Comparison of ENCODE assay signal across 8 cellular contexts in the genomic region with DNA sequence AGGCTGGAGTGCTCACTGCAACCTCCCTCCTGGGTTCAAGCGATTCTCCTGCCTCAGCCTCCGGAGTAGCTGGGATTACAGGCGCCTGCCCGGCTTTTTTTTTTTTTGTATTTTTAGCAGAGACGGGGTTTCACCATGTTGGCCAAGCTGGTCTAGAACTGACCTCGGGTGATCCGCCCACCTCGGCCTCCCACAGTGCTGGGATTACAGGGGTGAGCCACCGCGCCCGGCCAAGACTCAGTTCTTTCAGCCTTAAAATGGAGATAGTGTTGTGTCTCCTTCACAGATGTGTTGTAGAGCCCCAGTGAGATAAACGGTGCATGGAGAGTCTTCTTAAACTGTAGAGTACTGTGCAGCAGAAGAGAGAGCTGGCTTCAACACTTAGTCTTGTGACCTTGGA. TPM values are rescaled to one million over a fixed set of nuclear protein-coding genes. Genes with fewer than 3 reads are reported as not detected.
DNase-seq lines count a peak whose midpoint lies in the region; ATAC-seq and TF ChIP-seq lines count a peak whose summit lies in the region.
"Not testable (repeated sequence)": the region's sequence is repeated elsewhere in the genome, so short reads cannot be mapped to it uniquely, and the experiment has no call there.

No MANE protein-coding gene starts in this region.

- TF ChIP-seq CTCF in MM.1S (IDR thresholded peaks at IDR 0.05; ENCODE audit: low read length); brain microvascular endothelial cell (IDR thresholded peaks at IDR 0.05; ENCODE audit: low read depth, low read length, missing control alignments); fibroblast of pulmonary artery (IDR thresholded peaks at IDR 0.05; ENCODE audit: low read length, missing control alignments); psoas muscle (IDR thresholded peaks at IDR 0.05); uterus (IDR thresholded peaks at IDR 0.05): not testable (repeated sequence)

- DNase-seq in MM.1S; activated CD4-positive, alpha-beta T cell treated with anti-CD3 and anti-CD28 coated beads, Interleukin-2, amount 10 ng/mL, durations not matched to agents 7 days and 5 days; brain microvascular endothelial cell; fibroblast of pulmonary artery (ENCODE audit: low read depth); memory B cell (ENCODE audit: low spot score in 2 of 2); psoas muscle; uterus: not testable (repeated sequence)

- H3K27me3 Mint-ChIP-seq in activated CD4-positive, alpha-beta T cell treated with anti-CD3 and anti-CD28 coated beads, Interleukin-2, amount 10 ng/mL, durations not matched to agents 7 days and 5 days; memory B cell: not testable (repeated sequence)

- POLR2A ChIA-PET in activated CD4-positive, alpha-beta T cell treated with anti-CD3 and anti-CD28 coated beads, Interleukin-2, amount 10 ng/mL, durations not matched to agents 7 days and 5 days (lab: Charles Lee) = not testable (repeated sequence)

- not testable (repeated sequence) for H3K9me3 Mint-ChIP-seq in activated CD4-positive, alpha-beta T cell treated with anti-CD3 and anti-CD28 coated beads, Interleukin-2, amount 10 ng/mL, durations not matched to agents 7 days and 5 days; memory B cell

- intact Hi-C loops in psoas muscle (cut with DNase I); uterus (cut with DNase I; ENCODE audit: low total_unique reads): not testable (repeated sequence)

- H2AFZ ChIP-seq in MM.1S (ENCODE audit: low read length) = not testable (repeated sequence)

- H3K36me3 ChIP-seq in ES-I3 (ENCODE audit: insufficient read depth, low read length); MM.1S (replicated peaks; ENCODE audit: insufficient read depth, low read length); brain microvascular endothelial cell (replicated peaks); uterus: not testable (repeated sequence)
- peaks cover 4 to 20% of the 10 kb centered on the region in 2 donors for H3K36me3 ChIP-seq in psoas muscle (ENCODE audit: insufficient read depth in 1 of 2, low read depth in 1 of 2)

- H3K27me3 ChIP-seq in MM.1S (replicated peaks; ENCODE audit: insufficient read depth, low read length); brain microvascular endothelial cell (replicated peaks); psoas muscle (ENCODE audit: insufficient read depth in 3 of 3, low read length in 2 of 3); uterus: not testable (repeated sequence)

- CTCF ChIA-PET in activated CD4-positive, alpha-beta T cell treated with anti-CD3 and anti-CD28 coated beads, Interleukin-2, amount 10 ng/mL, durations not matched to agents 7 days and 5 days (lab: Charles Lee) = interaction anchor here (0.9 to 1.3 kb wide), 3 partner anchors 9 to 223 kb away, joined by 3 to 4 read pairs (median 3); no protein-coding TSS in a partner anchor

- not testable (repeated sequence) for ATAC-seq in memory B cell (ENCODE audit: low read depth); psoas muscle

- peak overlapping the region; percentile 76 for H3K4me3 ChIP-seq in MM.1S (ENCODE audit: low read length)
- peak overlapping the region; percentile 87 for H3K4me3 ChIP-seq in brain microvascular endothelial cell (ENCODE audit: low read depth, low read length)
- peak overlapping the region; percentile 90 for H3K4me3 ChIP-seq in fibroblast of pulmonary artery (replicated peaks; ENCODE audit: low read depth, low read length)
- H3K4me3 ChIP-seq in psoas muscle = peak overlapping the region; percentile 93
- H3K4me3 ChIP-seq in uterus = peak overlapping the region in 1 of 2 donors; percentile 66

- peaks cover 76% of the 10 kb centered on the region for H3K79me2 ChIP-seq in MM.1S (ENCODE audit: low read length)

- H3K4me1 ChIP-seq in ES-I3 (ENCODE audit: insufficient read depth, low read length); MM.1S (ENCODE audit: low read length); uterus: not testable (repeated sequence)
- peaks cover 38% of the 10 kb centered on the region for H3K4me1 ChIP-seq in psoas muscle

- peak overlapping the region; percentile 71 for H3K4me2 ChIP-seq in MM.1S (ENCODE audit: low read depth, low read length)

- not testable (repeated sequence) for TF ChIP-seq POLR2A in uterus (IDR thresholded peaks at IDR 0.05)

- not testable (repeated sequence) for H3K9me3 ChIP-seq in ES-I3 (ENCODE audit: control insufficient read depth, insufficient read depth, low read length); MM.1S (replicated peaks; ENCODE audit: insufficient read depth, low read length); psoas muscle; uterus

- H3K9me2 ChIP-seq in MM.1S (replicated peaks; ENCODE audit: insufficient read depth, low read length) = not testable (repeated sequence)

- not testable (repeated sequence) for H4K20me1 ChIP-seq in MM.1S (ENCODE audit: insufficient read depth, low read length)

- H3K9ac ChIP-seq in ES-I3 (ENCODE audit: low read depth, low read length) (peak overlapping the region; percentile 30; the same call in 1 of the 2 replicates), MM.1S (ENCODE audit: low read length) (peak overlapping the region; percentile 95; the same call in 1 of the 2 replicates)

- WGBS in psoas muscle, 3 donors = 56 to 69% (median 67%) methylated on average over 12 of the region's 12 CpGs

- peaks cover 31% of the 10 kb centered on the region for H3K36me3 Mint-ChIP-seq in activated CD4-positive, alpha-beta T cell treated with anti-CD3 and anti-CD28 coated beads, Interleukin-2, amount 10 ng/mL, durations not matched to agents 7 days and 5 days (ENCODE audit: low read depth)
- H3K36me3 Mint-ChIP-seq in memory B cell = peaks cover 12% of the 10 kb centered on the region

- H3F3A ChIP-seq in MM.1S (ENCODE audit: insufficient read depth, low read length) = not testable (repeated sequence)

- H3K27ac Mint-ChIP-seq in activated CD4-positive, alpha-beta T cell treated with anti-CD3 and anti-CD28 coated beads, Interleukin-2, amount 10 ng/mL, durations not matched to agents 7 days and 5 days = peak overlapping the region; percentile 98
- H3K27ac Mint-ChIP-seq in memory B cell = peak overlapping the region; percentile 91

- in situ Hi-C loops in brain microvascular endothelial cell (cut with HindIII; ENCODE audit: low pct_ligation_motif_present, low sequenced_read_pairs) = not testable (repeated sequence)

- H3K4me3 Mint-ChIP-seq in activated CD4-positive, alpha-beta T cell treated with anti-CD3 and anti-CD28 coated beads, Interleukin-2, amount 10 ng/mL, durations not matched to agents 7 days and 5 days = peak overlapping the region; percentile 91
- peak overlapping the region; percentile 84 for H3K4me3 Mint-ChIP-seq in memory B cell

- peaks cover 59% of the 10 kb centered on the region for H3K4me1 Mint-ChIP-seq in activated CD4-positive, alpha-beta T cell treated with anti-CD3 and anti-CD28 coated beads, Interleukin-2, amount 10 ng/mL, durations not matched to agents 7 days and 5 days
- H3K4me1 Mint-ChIP-seq in memory B cell = peaks cover 28% of the 10 kb centered on the region

- not testable (repeated sequence) for H3K27ac ChIP-seq in MM.1S (ENCODE audit: low read length); brain microvascular endothelial cell
- H3K27ac ChIP-seq in psoas muscle (peak overlapping the region; percentile 97), uterus (peak overlapping the region; percentile 94 to 95)

RNA-seq across cellular contexts. Expression of gene ACAD9, which starts 1.0 kb away (rescaled TPM):
- 10 to 100 TPM; 74.7 to 77.4 TPM for total RNA-seq in activated CD4-positive, alpha-beta T cell treated with anti-CD3 and anti-CD28 coated beads, Interleukin-2, amount 10 ng/mL, durations not matched to agents 7 days and 5 days
- total RNA-seq in psoas muscle (10 to 100 TPM; 23.9 to 47.8 (median 32.6) TPM), uterus (10 to 100 TPM; 13.1 to 51.4 (median 44.5) TPM)
- 10 to 100 TPM; 17.0 to 30.0 (median 23.4) TPM for polyA plus RNA-seq in psoas muscle
